ENCODE assay signal across 2 cellular contexts in the genomic region with DNA sequence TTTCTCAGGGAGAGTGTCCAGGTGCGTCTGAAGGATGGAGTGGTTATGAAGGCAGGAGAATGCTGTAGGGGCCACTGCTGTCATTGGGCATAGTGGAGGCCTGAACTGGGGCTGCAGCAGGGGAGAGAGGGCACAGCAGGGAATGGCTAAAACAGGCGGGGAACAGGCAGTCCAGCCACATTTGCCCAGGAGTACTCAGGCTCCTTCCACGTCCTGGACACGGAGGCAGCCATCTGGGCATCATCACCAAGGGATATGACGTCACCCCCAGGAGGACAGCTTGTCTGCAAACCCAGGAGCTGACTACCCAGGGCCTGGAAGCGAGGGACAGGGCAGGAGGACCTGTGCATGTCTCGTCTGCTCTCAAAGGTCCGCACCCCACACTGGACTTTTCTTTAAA.
TF ChIP-seq lines count a peak whose summit lies in the region.

No MANE protein-coding gene starts in this region.

TF ChIP-seq in HEK293, 187 proteins besides CTCF, POLR2A, EP300 and RAD21:
- TF ChIP-seq ZNF654 (tag by site-specific recombination; IDR thresholded peaks at IDR 0.05; ENCODE audit: low read depth) (no peak), ZNF341 (tag by site-specific recombination; IDR thresholded peaks at IDR 0.05; ENCODE audit: low read depth) (peak; percentile 40; the same call in 1 of the 2 replicates)

TF ChIP-seq in endothelial cell of umbilical vein, 7 proteins besides CTCF, POLR2A, EP300 and RAD21:
- TF ChIP-seq EZH2 (IDR thresholded peaks at IDR 0.05; ENCODE audit: borderline replicate concordance, low read depth, low read length, severe bottlenecking) (no peak), JUN (IDR thresholded peaks at IDR 0.05; ENCODE audit: borderline replicate concordance, insufficient read depth, insufficient read length, low read depth) (peak; percentile 13)
